ENCODE assay signal across 8 cellular contexts in genomic region chr20:1503564-1504227, GRCh38. TPM values are rescaled to one million over a fixed set of nuclear protein-coding genes. Genes with fewer than 3 reads are reported as not detected.
DNase-seq lines count a peak whose midpoint lies in the region; ATAC-seq and TF ChIP-seq lines count a peak whose summit lies in the region.

No MANE protein-coding gene starts in this region.

- H3K36me3 ChIP-seq in aorta (ENCODE audit: control insufficient read depth in 1 of 2, insufficient read depth in 2 of 2, low read length in 1 of 2): no peaks in the 10 kb centered on the region

- peak; percentile 95 for TF ChIP-seq CTCF in GM12874 (IDR thresholded peaks at IDR 0.05; ENCODE audit: insufficient read depth, low read depth, low read length)

- peak; percentile 52 for DNase-seq in NCI-H1092 (lab: John Stamatoyannopoulos, UW)
- DNase-seq in SK-N-DZ (ENCODE audit: low spot score): peak; percentile 74
- peak; percentile 72 for DNase-seq in activated naive CD4-positive, alpha-beta T cell treated with Interleukin-2 at 50 U/mL for 16 hours
- peak; percentile 94 for DNase-seq in glomerular visceral epithelial cell (ENCODE audit: extremely low spot score)
- peak; percentile 87 for DNase-seq in posterior vena cava (ENCODE audit: low spot score)
- DNase-seq in aorta: peak; percentile 76 to 79

- no peaks in the 10 kb centered on the region for H3K9me3 ChIP-seq in aorta (ENCODE audit: control insufficient read depth, low read length)

- no peak overlapping the region for H3K27ac ChIP-seq in aorta (ENCODE audit: low read depth in 1 of 2, low read length in 2 of 2)

- no peak overlapping the region for H3K4me3 ChIP-seq in aorta (ENCODE audit: low read length in 2 of 2)

- no peaks in the 10 kb centered on the region for H3K27me3 ChIP-seq in aorta (ENCODE audit: control insufficient read depth in 1 of 2, insufficient read depth in 2 of 2, low read length in 1 of 2)

- WGBS in aorta, 2 donors: 2% methylated on average over 8 of the region's 8 CpGs

- ATAC-seq in HG02642 (IDR thresholded peaks at IDR 0.05; ENCODE audit: poor library complexity, unreplicated experiment) (peak; percentile 89), aorta (ENCODE audit: low FRiP score) (peak; percentile 83)

- H3K4me1 ChIP-seq in aorta (ENCODE audit: control insufficient read depth in 1 of 2, insufficient read depth in 2 of 2, low read length in 2 of 2): no peaks in the 10 kb centered on the region

- intact Hi-C loops in posterior vena cava (cut with DNase I) (no loop called here), aorta (cut with DNase I) (no loop called here)

RNA-seq across cellular contexts. Expression of gene SIRPB2, which starts 12.5 kb away (rescaled TPM):
- not detected in 2 replicates for polyA plus RNA-seq in SK-N-DZ (2014; cell fraction: cytosol; rRNA removed)
- not detected in 2 replicates for polyA plus RNA-seq in SK-N-DZ (2014; cell fraction: nucleus; rRNA removed)
- 10 to 100 TPM in 1 of 2 donors, 1 to 10 TPM in 1; 8.8 to 13.3 TPM for total RNA-seq in posterior vena cava
- 10 to 100 TPM; 12.9 to 27.3 TPM for total RNA-seq in aorta
- polyA plus RNA-seq in aorta: 1 to 10 TPM in 1 of 2 donors, under 1 TPM in 1; 1.00 to 4.1 TPM

RNA-seq across cellular contexts. Expression of gene NSFL1C, which starts 37.0 kb away (rescaled TPM):
- polyA plus RNA-seq in SK-N-DZ (2014; cell fraction: cytosol; rRNA removed): 19.0 and 20.8 TPM in 2 replicates
- 30.2 and 45.4 TPM in 2 replicates for polyA plus RNA-seq in SK-N-DZ (2014; cell fraction: nucleus; rRNA removed)
- total RNA-seq in posterior vena cava (10 to 100 TPM; 58.7 to 62.0 TPM), aorta (10 to 100 TPM; 61.3 to 71.3 TPM)
- polyA plus RNA-seq in aorta: 10 to 100 TPM; 35.6 to 59.7 TPM

RNA-seq across cellular contexts. Expression of gene SIRPD, which starts 53.8 kb away (rescaled TPM):
- not detected in 2 replicates for polyA plus RNA-seq in SK-N-DZ (2014; cell fraction: cytosol; rRNA removed)
- not detected in 2 replicates for polyA plus RNA-seq in SK-N-DZ (2014; cell fraction: nucleus; rRNA removed)
- total RNA-seq in posterior vena cava: under 1 TPM in 1 of 2 donors, not detected in 1; 0.24 TPM
- under 1 TPM; 0.30 to 0.42 TPM for total RNA-seq in aorta
- polyA plus RNA-seq in aorta: not detected
